Comparison of ENCODE assay signal across 8 cellular contexts in genomic region chr17:4796550-4796915, GRCh38. TPM values are rescaled to one million over a fixed set of nuclear protein-coding genes. Genes with fewer than 3 reads are reported as not detected.
DNase-seq lines count a peak whose midpoint lies in the region; ATAC-seq, FAIRE-seq and TF ChIP-seq lines count a peak whose summit lies in the region.

No MANE protein-coding gene starts in this region.

- H3K4me3 ChIP-seq in SK-N-MC (peak overlapping the region; percentile 99), dorsolateral prefrontal cortex (peak overlapping the region; percentile 62 to 99 (median 84)), mesendoderm (ENCODE audit: low read length) (peak overlapping the region; percentile 98)

- H3K27me3 Mint-ChIP-seq in type B pancreatic cell = no peaks in the 10 kb centered on the region

- H3K36me3 Mint-ChIP-seq in type B pancreatic cell = peaks cover 5% of the 10 kb centered on the region

- H3K18ac ChIP-seq in mesendoderm (ENCODE audit: low read length) = peak overlapping the region; percentile 45

- peak; percentile 63 for FAIRE-seq in GM19239 (lab: Jason Lieb, UNC)

- H2AK5ac ChIP-seq in mesendoderm (ENCODE audit: low read length) = peak overlapping the region; percentile 92

- intact Hi-C loops in dorsolateral prefrontal cortex (cut with DNase I) = loop anchor here (5.0 kb wide), 2 partner anchors 41 to 91 kb away; no protein-coding TSS in a partner anchor

- H3K27ac ChIP-seq in SK-N-MC (peak overlapping the region; percentile 88; the same call in 1 of the 2 replicates), dorsolateral prefrontal cortex (peak overlapping the region in 58 of 59 donors; percentile 19 to 96 (median 87)), mesendoderm (ENCODE audit: low read depth, low read length) (peak overlapping the region; percentile 5)

- H3K27me3 ChIP-seq in dorsolateral prefrontal cortex (no peaks in the 10 kb centered on the region), mesendoderm (ENCODE audit: insufficient read depth, low read length, poor library complexity) (no peaks in the 10 kb centered on the region)

- no CpG with 5 or more reads among the region's 7 CpGs for WGBS in mesendoderm (ENCODE audit: extremely low coverage, insufficient coverage, low lambda C conversion rate)

- no peaks in the 10 kb centered on the region for H3K9me3 Mint-ChIP-seq in type B pancreatic cell

- peaks cover 12% of the 10 kb centered on the region for H3K79me2 ChIP-seq in mesendoderm (ENCODE audit: control insufficient read depth, insufficient read depth, low read length)

- no peak overlapping the region for H2BK5ac ChIP-seq in mesendoderm (ENCODE audit: low read length)

- peak; percentile 68 for DNase-seq in AG08395 (ENCODE audit: low spot score)
- DNase-seq in GM19239 (ENCODE audit: insufficient read length, low spot score) = no peak
- DNase-seq in SK-N-MC (ENCODE audit: low read depth, low spot score) = no peak
- peak in 1 of 10 donors; percentile 41 for DNase-seq in dorsolateral prefrontal cortex
- peak; percentile 69 for DNase-seq in mesendoderm
- DNase-seq in type B pancreatic cell (ENCODE audit: extremely low spot score, unreplicated experiment) = no peak

- H3K79me1 ChIP-seq in mesendoderm (ENCODE audit: low read length) = peaks cover 12% of the 10 kb centered on the region

- H3K4me1 ChIP-seq in mesendoderm (ENCODE audit: control insufficient read depth, low read depth, low read length) = no peaks in the 10 kb centered on the region

- peak overlapping the region; percentile 92 for H3K4ac ChIP-seq in mesendoderm (ENCODE audit: low read depth, low read length)

- H3K4me3 Mint-ChIP-seq in type B pancreatic cell = peak overlapping the region; percentile 100

- H2BK15ac ChIP-seq in mesendoderm (replicated peaks; ENCODE audit: low read depth) = no peak overlapping the region

- H3K9ac ChIP-seq in SK-N-MC (ENCODE audit: insufficient read length) (peak overlapping the region; percentile 96), mesendoderm (ENCODE audit: low read length) (peak overlapping the region; percentile 99)

- peaks cover 14% of the 10 kb centered on the region for H3K4me1 Mint-ChIP-seq in type B pancreatic cell (ENCODE audit: unreplicated experiment)

- H4K5ac ChIP-seq in mesendoderm (ENCODE audit: low read length) = peak overlapping the region; percentile 93

- TF ChIP-seq CTCF in dorsolateral prefrontal cortex (IDR thresholded peaks at IDR 0.05 in 54 of 56, conservative IDR thresholded peaks at IDR 0.05 in 2 of 56; ENCODE audit: low read depth in 1 of 56, partially characterized antibody in 56 of 56) = no peak
- no peak for TF ChIP-seq CTCF in type B pancreatic cell (conservative IDR thresholded peaks at IDR 0.05)

- peak overlapping the region; percentile 15 for H2BK120ac ChIP-seq in mesendoderm (ENCODE audit: low read depth, low read length)

- H3K4me2 ChIP-seq in mesendoderm (ENCODE audit: low read length) = peak overlapping the region; percentile 70

- peak overlapping the region; percentile 32 for H3K23ac ChIP-seq in mesendoderm (ENCODE audit: low read length)

- H3K27ac Mint-ChIP-seq in type B pancreatic cell = peak overlapping the region; percentile 97

- peak overlapping the region; percentile 98 for H3K56ac ChIP-seq in mesendoderm (ENCODE audit: low read length)

- H3K9me3 ChIP-seq in SK-N-MC (ENCODE audit: low read depth, low read length) = no peaks in the 10 kb centered on the region; the same call in 1 of the 2 replicates

- ATAC-seq in HG03039 (IDR thresholded peaks at IDR 0.05; ENCODE audit: unreplicated experiment) (no peak), HG02981 (IDR thresholded peaks at IDR 0.05; ENCODE audit: unreplicated experiment) (no peak)

- peak overlapping the region; percentile 96 for H4K8ac ChIP-seq in mesendoderm (ENCODE audit: low read depth, low read length)

- H3K36me3 ChIP-seq in SK-N-MC (ENCODE audit: insufficient read depth, low read length) (peaks cover 17% of the 10 kb centered on the region), mesendoderm (ENCODE audit: control insufficient read depth, insufficient read depth, low read length) (peaks cover 5% of the 10 kb centered on the region)

RNA-seq across cellular contexts. Expression of gene PSMB6, which starts 0.6 kb away (rescaled TPM):
- total RNA-seq in dorsolateral prefrontal cortex = 100 to 1,000 TPM in 19 of 120 experiments, 10 to 100 TPM in 101; 56.6 to 114 (median 88.3) TPM
- 350 TPM for polyA plus RNA-seq in mesendoderm (2013, experiment 1 of 2)
- 348 TPM for polyA plus RNA-seq in mesendoderm (2013, experiment 2 of 2)
- 117 and 124 TPM in 2 replicates for total RNA-seq in type B pancreatic cell (ENCODE audit: low replicate concordance)

RNA-seq across cellular contexts. Expression of gene GLTPD2, which starts 7.8 kb away (rescaled TPM):
- total RNA-seq in dorsolateral prefrontal cortex = 1 to 10 TPM in 1 of 120 experiments, under 1 TPM in 28, not detected in 91; 0.47 to 1.2 (median 0.57) TPM
- polyA plus RNA-seq in mesendoderm (2013, experiment 1 of 2) = not detected
- 0.04 TPM for polyA plus RNA-seq in mesendoderm (2013, experiment 2 of 2)
- 4.7 and 9.8 TPM in 2 replicates for total RNA-seq in type B pancreatic cell (ENCODE audit: low replicate concordance)

RNA-seq across cellular contexts. Expression of gene VMO1, which starts 10.4 kb away (rescaled TPM):
- total RNA-seq in dorsolateral prefrontal cortex = 1 to 10 TPM in 114 of 120 experiments, under 1 TPM in 4, not detected in 2; 0.64 to 8.1 (median 2.7) TPM
- polyA plus RNA-seq in mesendoderm (2013, experiment 1 of 2) = 0.13 TPM
- 0.17 TPM for polyA plus RNA-seq in mesendoderm (2013, experiment 2 of 2)
- total RNA-seq in type B pancreatic cell (ENCODE audit: low replicate concordance) = 1.2 and 1.8 TPM in 2 replicates

RNA-seq across cellular contexts. Expression of gene PLD2, which starts 10.4 kb away (rescaled TPM):
- total RNA-seq in dorsolateral prefrontal cortex (10 to 100 TPM; 15.8 to 64.8 (median 35.8) TPM), type B pancreatic cell (ENCODE audit: low replicate concordance) (58.7 and 69.3 TPM in 2 replicates)
- polyA plus RNA-seq in mesendoderm (2013, experiment 1 of 2) = 15.8 TPM
- 17.0 TPM for polyA plus RNA-seq in mesendoderm (2013, experiment 2 of 2)

Comparison
In these comparisons a context has a peak if more than half of its experiments do, and no peak if none do; other contexts are left out.
1. DNase-seq: peak in AG08395 (single experiment) and mesendoderm (single experiment); none in GM19239 (single experiment), SK-N-MC (single experiment) and type B pancreatic cell (single experiment).
2. H3K27ac ChIP-seq: peak in every context shown above with its lines; median percentile 88 in SK-N-MC; 87 in dorsolateral prefrontal cortex; 5 in mesendoderm.
3. Peak in every context shown above with its lines, with median percentiles within 50 percentile points of each other: H3K4me3 ChIP-seq.